ENCODE assay signal across 8 cellular contexts in genomic region chr7:72879737-72880215, GRCh38. TPM values are rescaled to one million over a fixed set of nuclear protein-coding genes. Genes with fewer than 3 reads are reported as not detected.
DNase-seq lines count a peak whose midpoint lies in the region; ATAC-seq and TF ChIP-seq lines count a peak whose summit lies in the region.
"Not testable (repeated sequence)": the region's sequence is repeated elsewhere in the genome, so short reads cannot be mapped to it uniquely, and the experiment has no call there.

No MANE protein-coding gene starts in this region.

- H3K9me3 ChIP-seq in MM.1S (replicated peaks; ENCODE audit: insufficient read depth, low read length); mononuclear cell (ENCODE audit: low read depth, low read length): not testable (repeated sequence)

- H3K4me1 ChIP-seq in MM.1S (ENCODE audit: low read length); mononuclear cell (ENCODE audit: insufficient read depth, low read length): not testable (repeated sequence)

- peaks cover 21% of the 10 kb centered on the region for H3K79me2 ChIP-seq in MM.1S (ENCODE audit: low read length)

- peak; percentile 61 for DNase-seq in AG10803 (ENCODE audit: low read depth)
- DNase-seq in MM.1S: peak; percentile 60
- DNase-seq in T-helper 1 cell: peak; percentile 7 to 66 (median 15)
- DNase-seq in activated naive CD4-positive, alpha-beta T cell treated with anti-CD3 and anti-CD28 coated beads, Interleukin-2, amount 50 U/mL, for 72 hours (ENCODE audit: low spot score in 2 of 2): peak; percentile 39 to 57
- DNase-seq in fibroblast of pulmonary artery (ENCODE audit: low read depth): peak; percentile 72
- DNase-seq in stimulated activated CD4-positive, alpha-beta T cell treated with anti-CD3 and anti-CD28 coated beads, Interleukin-4, amount 100 ng/mL, for 4 hours: peak; percentile 33 to 37

- H3K9me3 Mint-ChIP-seq in activated naive CD4-positive, alpha-beta T cell treated with anti-CD3 and anti-CD28 coated beads, Interleukin-2, amount 50 U/mL, for 72 hours: not testable (repeated sequence)

- H3K9me2 ChIP-seq in MM.1S (replicated peaks; ENCODE audit: insufficient read depth, low read length): not testable (repeated sequence)

- H3K9ac ChIP-seq in MM.1S (ENCODE audit: low read length): peak overlapping the region; percentile 77

- peak overlapping the region; percentile 59 for H3K27ac ChIP-seq in MM.1S (ENCODE audit: low read length)

- H3K36me3 Mint-ChIP-seq in activated naive CD4-positive, alpha-beta T cell treated with anti-CD3 and anti-CD28 coated beads, Interleukin-2, amount 50 U/mL, for 72 hours: peaks cover 14 to 19% of the 10 kb centered on the region in 2 donors

- not testable (repeated sequence) for H3F3A ChIP-seq in MM.1S (ENCODE audit: insufficient read depth, low read length)

- peak overlapping the region; percentile 94 to 97 for H3K27ac Mint-ChIP-seq in activated naive CD4-positive, alpha-beta T cell treated with anti-CD3 and anti-CD28 coated beads, Interleukin-2, amount 50 U/mL, for 72 hours

- H3K36me3 ChIP-seq in MM.1S (replicated peaks; ENCODE audit: insufficient read depth, low read length): not testable (repeated sequence)

- peak overlapping the region; percentile 52; the same call in 1 of the 2 replicates for H3K4me2 ChIP-seq in MM.1S (ENCODE audit: low read depth, low read length)

- H2AFZ ChIP-seq in MM.1S (ENCODE audit: low read length): peak overlapping the region; percentile 23; the same call in 1 of the 2 replicates

- ATAC-seq in GM19395 (IDR thresholded peaks at IDR 0.05; ENCODE audit: unreplicated experiment): peak; percentile 11
- ATAC-seq in activated naive CD4-positive, alpha-beta T cell treated with anti-CD3 and anti-CD28 coated beads, Interleukin-2, amount 50 U/mL, for 72 hours: peak in 1 of 2 donors; percentile 15

- peak overlapping the region; percentile 78 for H3K4me3 ChIP-seq in AG10803 (ENCODE audit: low read length)
- peak overlapping the region; percentile 76 for H3K4me3 ChIP-seq in MM.1S (ENCODE audit: low read length)
- H3K4me3 ChIP-seq in fibroblast of pulmonary artery (replicated peaks; ENCODE audit: low read depth, low read length): peak overlapping the region; percentile 74
- H3K4me3 ChIP-seq in mononuclear cell (ENCODE audit: low read length): peak overlapping the region; percentile 57

- not testable (repeated sequence) for H4K20me1 ChIP-seq in MM.1S (ENCODE audit: insufficient read depth, low read length)

- not testable (repeated sequence) for H3K27me3 ChIP-seq in MM.1S (replicated peaks; ENCODE audit: insufficient read depth, low read length); mononuclear cell (ENCODE audit: insufficient read depth, low read length)

- not testable (repeated sequence) for TF ChIP-seq CTCF in AG10803 (conservative IDR thresholded peaks at IDR 0.05; ENCODE audit: low read length); MM.1S (IDR thresholded peaks at IDR 0.05; ENCODE audit: low read length); fibroblast of pulmonary artery (IDR thresholded peaks at IDR 0.05; ENCODE audit: low read length, missing control alignments)

RNA-seq across cellular contexts. Expression of gene POM121, which starts 45.1 kb away (rescaled TPM):
- 10 to 100 TPM; 48.7 to 85.7 TPM for total RNA-seq in activated naive CD4-positive, alpha-beta T cell treated with anti-CD3 and anti-CD28 coated beads, Interleukin-2, amount 50 U/mL, for 72 hours
- total RNA-seq in mononuclear cell: 17.4 TPM

RNA-seq across cellular contexts. Expression of gene TYW1B, which starts 51.8 kb away (rescaled TPM):
- 1 to 10 TPM; 2.1 to 2.8 TPM for total RNA-seq in activated naive CD4-positive, alpha-beta T cell treated with anti-CD3 and anti-CD28 coated beads, Interleukin-2, amount 50 U/mL, for 72 hours
- 3.3 TPM for total RNA-seq in mononuclear cell

Comparison
In these comparisons a context has a peak if more than half of its experiments do, and no peak if none do; other contexts are left out.
1. DNase-seq: peak in every context shown above with its lines; median percentile 72 in fibroblast of pulmonary artery; 61 in AG10803; 60 in MM.1S; 48 in activated naive CD4-positive, alpha-beta T cell treated with anti-CD3 and anti-CD28 coated beads, Interleukin-2, amount 50 U/mL, for 72 hours; 35 in stimulated activated CD4-positive, alpha-beta T cell treated with anti-CD3 and anti-CD28 coated beads, Interleukin-4, amount 100 ng/mL, for 4 hours; 15 in T-helper 1 cell.